ENCODE assay signal across 16 cellular contexts in genomic region chr10:96536129-96536528, GRCh38. TPM values are rescaled to one million over a fixed set of nuclear protein-coding genes. Genes with fewer than 3 reads are reported as not detected.
"Had no signal": no experiment of that assay in that cellular context is flagged by ENCODE, and none has a peak within 500 bp of the region (broad histone marks: within the 10 kb centered on the region; RNA-seq: fewer than 3 reads in every experiment).

No MANE protein-coding gene starts in this region.

- H3K4me3 ChIP-seq: heart left ventricle, mucosa of descending colon, thoracic aorta had no signal

- H3K27ac ChIP-seq: heart left ventricle, neutrophil, thoracic aorta had no signal

- H3K27me3 ChIP-seq: heart left ventricle, neutrophil had no signal

- H3K9me3 ChIP-seq: mucosa of descending colon, neutrophil, thoracic aorta had no signal

- DNase-seq: foreskin melanocyte; heart left ventricle; hippocampal formation; kidney glomerular epithelial cell; mammary epithelial cell; mucosa of descending colon; naive thymus-derived CD8-positive, alpha-beta T cell; posterior cingulate gyrus; stimulated activated CD4-positive, alpha-beta T cell treated with anti-CD3 and anti-CD28 coated beads, Interleukin-2, amount 100 ng/mL, for 24 hours; stimulated activated CD4-positive, alpha-beta T cell treated with anti-CD3 and anti-CD28 coated beads, Interleukin-4, amount 100 ng/mL, for 4 hours; stimulated activated naive B cell treated with anti-CD40 and anti-IgM and Interleukin-4, amounts not matched to agents 10 μg/mL and 1 μg/mL and 100 μg/mL, for 72 hours; stimulated activated naive CD8-positive, alpha-beta T cell treated with anti-CD3 and anti-CD28 coated beads, Interleukin-15, amount 100 ng/mL, for 72 hours; trophoblast cell had no signal

RNA-seq across cellular contexts. Expression of gene TLL2, which starts 22.4 kb away (rescaled TPM):
- total RNA-seq: subcutaneous adipose tissue, thoracic aorta had no signal
- polyA plus RNA-seq: naive thymus-derived CD8-positive, alpha-beta T cell had no signal
